Comparison of ENCODE assay signal across 8 cellular contexts in genomic region chr17:13601317-13601775, GRCh38. TPM values are rescaled to one million over a fixed set of nuclear protein-coding genes. Genes with fewer than 3 reads are reported as not detected.
DNase-seq lines count a peak whose midpoint lies in the region; ATAC-seq and TF ChIP-seq lines count a peak whose summit lies in the region.

No MANE protein-coding gene starts in this region.

- POLR2A ChIA-PET in activated CD8-positive, alpha-beta T cell treated with anti-CD3 and anti-CD28 coated beads for 36 hours (lab: Charles Lee), result interaction anchor here (0.5 kb wide), 1 partner anchor 1388 kb away, joined by 4 read pairs; no protein-coding TSS in a partner anchor

- peak overlapping the region; percentile 71 for H3K4me3 ChIP-seq in left ventricle myocardium inferior
- peak overlapping the region; percentile 52 for H3K4me3 ChIP-seq in rectal smooth muscle tissue (ENCODE audit: low read length)
- peak overlapping the region in 1 of 3 donors; percentile 13 for H3K4me3 ChIP-seq in thyroid gland (replicated peaks in 1 of 3)

- H3K4me1 ChIP-seq in left ventricle myocardium inferior, result peaks cover 24% of the 10 kb centered on the region
- H3K4me1 ChIP-seq in rectal smooth muscle tissue (ENCODE audit: control insufficient read depth, insufficient read depth, low read length), result no peaks in the 10 kb centered on the region
- H3K4me1 ChIP-seq in thyroid gland, result peaks cover 0 to 18% of the 10 kb centered on the region in 2 donors

- no peaks in the 10 kb centered on the region for H3K36me3 Mint-ChIP-seq in activated CD8-positive, alpha-beta T cell treated with anti-CD3 and anti-CD28 coated beads for 36 hours (ENCODE audit: low read depth)

- ATAC-seq in activated CD8-positive, alpha-beta T cell treated with anti-CD3 and anti-CD28 coated beads for 36 hours, result peak; percentile 63
- no peak for ATAC-seq in GM18870 (IDR thresholded peaks at IDR 0.05; ENCODE audit: unreplicated experiment)

- H3K27me3 ChIP-seq in left ventricle myocardium inferior (ENCODE audit: low read depth) (peaks cover 59% of the 10 kb centered on the region), rectal smooth muscle tissue (ENCODE audit: control insufficient read depth, insufficient read depth, low read length) (peaks cover 10% of the 10 kb centered on the region), thyroid gland (peaks cover 6% of the 10 kb centered on the region)

- no peaks in the 10 kb centered on the region for H3K9me3 ChIP-seq in left ventricle myocardium inferior (replicated peaks)
- no peaks in the 10 kb centered on the region for H3K9me3 ChIP-seq in thyroid gland

- DNase-seq in GM13976 (ENCODE audit: low spot score) (peak; percentile 22), left ventricle myocardium inferior (no peak), CD1c-positive myeloid dendritic cell (ENCODE audit: extremely low spot score) (no peak), KG1 (lab: John Stamatoyannopoulos, UW) (no peak), thyroid gland (no peak)
- DNase-seq in activated CD8-positive, alpha-beta T cell treated with anti-CD3 and anti-CD28 coated beads for 36 hours, result no peak

- peaks cover 48% of the 10 kb centered on the region for H3K27me3 Mint-ChIP-seq in activated CD8-positive, alpha-beta T cell treated with anti-CD3 and anti-CD28 coated beads for 36 hours

- intact Hi-C loops in activated CD8-positive, alpha-beta T cell treated with anti-CD3 and anti-CD28 coated beads for 36 hours (cut with micrococcal nuclease), result no loop called here
- intact Hi-C loops in left ventricle myocardium inferior (cut with micrococcal nuclease) (no loop called here), thyroid gland (cut with DNase I) (loop anchor here (5.0 kb wide), 1 partner anchor 701 kb away; the partner anchor contains the start of gene HS3ST3B1)

- no peak overlapping the region for H3K27ac Mint-ChIP-seq in activated CD8-positive, alpha-beta T cell treated with anti-CD3 and anti-CD28 coated beads for 36 hours

- in situ Hi-C loops in GM13976 (cut with MboI; ENCODE audit: low sequenced_read_pairs, unreplicated experiment), result no loop called here

- peak overlapping the region; percentile 39 for H3K27ac ChIP-seq in left ventricle myocardium inferior (replicated peaks)
- H3K27ac ChIP-seq in rectal smooth muscle tissue (ENCODE audit: low read depth, low read length), result peak overlapping the region; percentile 14
- H3K27ac ChIP-seq in thyroid gland, result no peak overlapping the region

- CTCF ChIA-PET in activated CD8-positive, alpha-beta T cell treated with anti-CD3 and anti-CD28 coated beads for 36 hours (lab: Charles Lee), result no interaction called here

- whole genome bisulfite sequencing in thyroid gland, 2 donors, result 0% methylated on average over 3 of the region's 48 CpGs; no CpG with 5 or more reads in 1 of the 2 donors

- no peak for TF ChIP-seq POLR2A in thyroid gland (IDR thresholded peaks at IDR 0.05)

- TF ChIP-seq CTCF in GM13976 (IDR thresholded peaks at IDR 0.05; ENCODE audit: borderline replicate concordance, control extremely low read depth, extremely low read depth, insufficient read depth, missing control alignments) (no peak), left ventricle myocardium inferior (IDR thresholded peaks at IDR 0.05; ENCODE audit: borderline replicate concordance) (no peak), thyroid gland (IDR thresholded peaks at IDR 0.05) (no peak)
- TF ChIP-seq CTCF in activated CD8-positive, alpha-beta T cell treated with anti-CD3 and anti-CD28 coated beads for 36 hours (IDR thresholded peaks at IDR 0.05), result no peak

- peaks cover 4% of the 10 kb centered on the region for H3K4me1 Mint-ChIP-seq in activated CD8-positive, alpha-beta T cell treated with anti-CD3 and anti-CD28 coated beads for 36 hours (ENCODE audit: low read depth)

- no peak overlapping the region for H3K9ac ChIP-seq in rectal smooth muscle tissue (ENCODE audit: low read length)

- H3K9me3 Mint-ChIP-seq in activated CD8-positive, alpha-beta T cell treated with anti-CD3 and anti-CD28 coated beads for 36 hours, result no peaks in the 10 kb centered on the region

- H3K4me3 Mint-ChIP-seq in activated CD8-positive, alpha-beta T cell treated with anti-CD3 and anti-CD28 coated beads for 36 hours, result peak overlapping the region; percentile 51

- no peaks in the 10 kb centered on the region for H3K36me3 ChIP-seq in left ventricle myocardium inferior
- no peaks in the 10 kb centered on the region for H3K36me3 ChIP-seq in rectal smooth muscle tissue (ENCODE audit: control insufficient read depth, insufficient read depth, low read length)
- H3K36me3 ChIP-seq in thyroid gland, result no peaks in the 10 kb centered on the region

RNA-seq across cellular contexts. Expression of gene HS3ST3A1, which starts 0.4 kb away (rescaled TPM):
- under 1 TPM in 1 of 2 experiments, not detected in 1; 0.11 TPM for total RNA-seq in activated CD8-positive, alpha-beta T cell treated with anti-CD3 and anti-CD28 coated beads for 36 hours
- total RNA-seq in left ventricle myocardium inferior (0.16 TPM), thyroid gland (1 to 10 TPM in 3 of 4 donors, under 1 TPM in 1; 0.98 to 2.1 (median 1.8) TPM)

Comparison
In these comparisons a context has a peak if more than half of its experiments do, and no peak if none do; other contexts are left out.
1. H3K27ac ChIP-seq: peak in left ventricle myocardium inferior (single experiment) and rectal smooth muscle tissue (single experiment); none in thyroid gland (0 of 3).